1 cellular context compared by ENCODE assay signal in the genomic region with DNA sequence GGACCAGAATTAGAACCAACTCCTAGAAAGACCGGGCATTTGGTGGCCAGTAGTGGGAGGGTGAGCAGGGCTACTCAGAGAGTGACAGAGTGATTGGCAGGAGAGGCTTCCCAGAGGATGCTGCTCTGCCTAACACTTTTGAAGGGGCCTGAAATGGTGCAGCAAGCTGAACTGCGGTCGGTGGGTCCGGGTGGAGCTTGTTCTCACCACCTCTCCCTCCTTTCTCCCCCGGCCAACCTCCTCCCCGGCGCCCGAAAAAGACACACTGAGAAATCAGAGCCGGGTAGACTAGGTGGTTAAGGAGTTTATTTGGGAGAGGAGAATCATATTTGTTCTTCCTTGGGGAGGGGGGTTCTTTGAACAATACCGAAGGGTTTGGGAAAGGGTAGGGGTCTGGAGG.
TF ChIP-seq lines count a peak whose summit lies in the region.

No MANE protein-coding gene starts in this region.

TF ChIP-seq in H1, 55 proteins besides CTCF, POLR2A, EP300 and RAD21:
- no peak for TF ChIP-seq MAFK (IDR thresholded peaks at IDR 0.05; ENCODE audit: low read depth, low read length)
- no peak for TF ChIP-seq RNF2 (IDR thresholded peaks at IDR 0.05; ENCODE audit: borderline replicate concordance, low read depth, low read length, missing control alignments, poor library complexity, severe bottlenecking)
- no peak for TF ChIP-seq SRF (IDR thresholded peaks at IDR 0.05; ENCODE audit: low read depth, low read length)
- no peak for TF ChIP-seq GTF2F1 (IDR thresholded peaks at IDR 0.05; ENCODE audit: borderline replicate concordance, low read depth, low read length)
- no peak for TF ChIP-seq JUND (IDR thresholded peaks at IDR 0.05; ENCODE audit: low read length)
- no peak for TF ChIP-seq POLR2AphosphoS5 (IDR thresholded peaks at IDR 0.05; ENCODE audit: low read depth, low read length)
- TF ChIP-seq POU5F1 (IDR thresholded peaks at IDR 0.05; ENCODE audit: low read depth, low read length), result no peak
- no peak for TF ChIP-seq EZH2 (IDR thresholded peaks at IDR 0.05; ENCODE audit: low read depth, low read length, severe bottlenecking)
- no peak for TF ChIP-seq TAF1 (IDR thresholded peaks at IDR 0.05; ENCODE audit: low read depth, low read length)
- no peak for TF ChIP-seq ZNF274 (IDR thresholded peaks at IDR 0.05; ENCODE audit: borderline replicate concordance, extremely low read depth, low read length)
- no peak for TF ChIP-seq BRCA1 (IDR thresholded peaks at IDR 0.05; ENCODE audit: low read depth, low read length)
- TF ChIP-seq HDAC2 (IDR thresholded peaks at IDR 0.05; ENCODE audit: borderline replicate concordance in 1 of 2, low read depth in 2 of 2, low read length in 2 of 2), result no peak
